Comparison of ENCODE assay signal across 8 cellular contexts in genomic region chr3:47476330-47476626, GRCh38. TPM values are rescaled to one million over a fixed set of nuclear protein-coding genes. Genes with fewer than 3 reads are reported as not detected.
DNase-seq lines count a peak whose midpoint lies in the region; ATAC-seq, FAIRE-seq and TF ChIP-seq lines count a peak whose summit lies in the region.

No MANE protein-coding gene starts in this region.

- H3K4me1 Mint-ChIP-seq in CD4-positive, CD25-positive, alpha-beta regulatory T cell = peaks cover 22 to 42% (median 30%) of the 10 kb centered on the region in 4 donors

- no peak for ATAC-seq in CD4-positive, CD25-positive, alpha-beta regulatory T cell (ENCODE audit: low read depth in 2 of 2)
- no peak for ATAC-seq in HG02571 (IDR thresholded peaks at IDR 0.05; ENCODE audit: unreplicated experiment)

- H3K4me1 ChIP-seq in CD4-positive, CD25-positive, alpha-beta regulatory T cell (ENCODE audit: control insufficient read depth, insufficient read depth, low read length, poor library complexity, severe bottlenecking) = peaks cover 32% of the 10 kb centered on the region
- peaks cover 13% of the 10 kb centered on the region for H3K4me1 ChIP-seq in effector memory CD4-positive, alpha-beta T cell (ENCODE audit: control insufficient read depth, insufficient read depth, low read length, poor library complexity, severe bottlenecking)
- peaks cover 2 to 3% of the 10 kb centered on the region in 2 donors for H3K4me1 ChIP-seq in neuronal stem cell (ENCODE audit: control insufficient read depth in 2 of 2, insufficient read depth in 1 of 2, low read depth in 1 of 2, low read length in 2 of 2)

- no peak overlapping the region for H2BK12ac ChIP-seq in neuronal stem cell (ENCODE audit: low read length)

- no peak overlapping the region for H3K23ac ChIP-seq in neuronal stem cell (ENCODE audit: low read depth, low read length, poor library complexity)

- no peaks in the 10 kb centered on the region for H3K36me3 Mint-ChIP-seq in CD4-positive, CD25-positive, alpha-beta regulatory T cell

- peak overlapping the region; percentile 71 for H3K27ac ChIP-seq in CD4-positive, CD25-positive, alpha-beta regulatory T cell (ENCODE audit: insufficient read depth, low read length, poor library complexity, severe bottlenecking)
- peak overlapping the region; percentile 71 for H3K27ac ChIP-seq in effector memory CD4-positive, alpha-beta T cell (ENCODE audit: insufficient read depth, low read length, poor library complexity, severe bottlenecking)
- H3K27ac ChIP-seq in neuronal stem cell (replicated peaks; ENCODE audit: low read length) = no peak overlapping the region

- H2BK15ac ChIP-seq in neuronal stem cell (ENCODE audit: low read length) = peak overlapping the region; percentile 85

- no peak overlapping the region for H3K14ac ChIP-seq in neuronal stem cell (ENCODE audit: low read length)

- FAIRE-seq in GM12891 (lab: Jason Lieb, UNC) = no peak

- peak overlapping the region; percentile 76 for H3K4ac ChIP-seq in neuronal stem cell (ENCODE audit: low read length)

- peak overlapping the region; percentile 43 for H3K4me2 ChIP-seq in neuronal stem cell (ENCODE audit: insufficient read depth, low read length, poor library complexity, severe bottlenecking)

- H4K8ac ChIP-seq in neuronal stem cell (ENCODE audit: low read depth, low read length) = no peak overlapping the region

- no peaks in the 10 kb centered on the region for H3K9me3 Mint-ChIP-seq in CD4-positive, CD25-positive, alpha-beta regulatory T cell

- H3K4me3 ChIP-seq in CD4-positive, CD25-positive, alpha-beta regulatory T cell (ENCODE audit: low read depth, low read length) = peak overlapping the region; percentile 63
- peak overlapping the region; percentile 79 for H3K4me3 ChIP-seq in MG63
- H3K4me3 ChIP-seq in effector memory CD4-positive, alpha-beta T cell (ENCODE audit: insufficient read depth, low read depth, low read length, poor library complexity, severe bottlenecking) = peak overlapping the region; percentile 53
- H3K4me3 ChIP-seq in neuronal stem cell (ENCODE audit: low read length in 2 of 2) = peak overlapping the region; percentile 69 to 71

- no peak overlapping the region for H2BK120ac ChIP-seq in neuronal stem cell (ENCODE audit: low read depth, low read length)

- H3K27me3 Mint-ChIP-seq in CD4-positive, CD25-positive, alpha-beta regulatory T cell = no peaks in the 10 kb centered on the region

- no peak for TF ChIP-seq POLR2A in GM12891 (IDR thresholded peaks at IDR 0.05; ENCODE audit: low read depth, low read length)

- H3K18ac ChIP-seq in neuronal stem cell (ENCODE audit: low read length) = peak overlapping the region; percentile 89

- H3K36me3 ChIP-seq in CD4-positive, CD25-positive, alpha-beta regulatory T cell (ENCODE audit: control insufficient read depth, insufficient read depth, low read length) = no peaks in the 10 kb centered on the region
- H3K36me3 ChIP-seq in MG63 (no peaks in the 10 kb centered on the region), neuronal stem cell (replicated peaks in 1 of 2; ENCODE audit: control insufficient read depth in 2 of 2, insufficient read depth in 2 of 2, low read length in 2 of 2) (peaks cover 0 to 4% of the 10 kb centered on the region in 2 donors)
- no peaks in the 10 kb centered on the region for H3K36me3 ChIP-seq in effector memory CD4-positive, alpha-beta T cell (ENCODE audit: control insufficient read depth, insufficient read depth, low read length)

- H2BK5ac ChIP-seq in neuronal stem cell (ENCODE audit: low read length) = peak overlapping the region; percentile 95

- H3K9me3 ChIP-seq in CD4-positive, CD25-positive, alpha-beta regulatory T cell (ENCODE audit: control insufficient read depth in 2 of 2, low read length in 2 of 2) = no peaks in the 10 kb centered on the region
- H3K9me3 ChIP-seq in MG63 (no peaks in the 10 kb centered on the region), neuronal stem cell (replicated peaks in 1 of 2; ENCODE audit: control insufficient read depth in 2 of 2, insufficient read depth in 1 of 2, low read depth in 1 of 2, low read length in 2 of 2) (no peaks in the 10 kb centered on the region)
- H3K9me3 ChIP-seq in effector memory CD4-positive, alpha-beta T cell (ENCODE audit: control insufficient read depth, low read length) = no peaks in the 10 kb centered on the region

- peak overlapping the region; percentile 77 to 90 (median 88) for H3K27ac Mint-ChIP-seq in CD4-positive, CD25-positive, alpha-beta regulatory T cell

- DNase-seq in CD4-positive, CD25-positive, alpha-beta regulatory T cell = no peak
- no peak for DNase-seq in MG63
- no peak for DNase-seq in effector memory CD4-positive, alpha-beta T cell
- no peak for DNase-seq in neuronal stem cell (ENCODE audit: low spot score)
- no peak for DNase-seq in NCI-H1930 (lab: John Stamatoyannopoulos, UW)
- no peak for DNase-seq in GM12891 (ENCODE audit: insufficient read length, low spot score)
- DNase-seq in epidermal melanocyte (ENCODE audit: insufficient read length, low spot score) = no peak

- no peak overlapping the region for H2AK5ac ChIP-seq in neuronal stem cell (ENCODE audit: low read depth, low read length)

- peak overlapping the region; percentile 89 to 97 (median 94) for H3K4me3 Mint-ChIP-seq in CD4-positive, CD25-positive, alpha-beta regulatory T cell

- H2AFZ ChIP-seq in neuronal stem cell (ENCODE audit: low read length) = peak overlapping the region; percentile 93

- no peak overlapping the region for H3K9ac ChIP-seq in neuronal stem cell (ENCODE audit: low read depth, low read length, poor library complexity)

- WGBS in neuronal stem cell (ENCODE audit: extremely low coverage in 2 of 2, insufficient read length in 2 of 2, insufficient replicate concordance in 1 of 2), 2 donors = no CpG with 5 or more reads among the region's 5 CpGs

- no peaks in the 10 kb centered on the region for H3K27me3 ChIP-seq in CD4-positive, CD25-positive, alpha-beta regulatory T cell (ENCODE audit: control insufficient read depth, insufficient read depth, low read length)
- H3K27me3 ChIP-seq in MG63 (no peaks in the 10 kb centered on the region), neuronal stem cell (ENCODE audit: control insufficient read depth in 3 of 3, insufficient read depth in 3 of 3, low read depth in 1 of 3, low read length in 3 of 3) (no peaks in the 10 kb centered on the region)
- H3K27me3 ChIP-seq in effector memory CD4-positive, alpha-beta T cell (replicated peaks; ENCODE audit: control insufficient read depth, insufficient read depth, low read length, poor library complexity, severe bottlenecking) = no peaks in the 10 kb centered on the region

- H4K91ac ChIP-seq in neuronal stem cell (ENCODE audit: low read depth, low read length, poor library complexity) = no peak overlapping the region

- H3K79me1 ChIP-seq in neuronal stem cell (ENCODE audit: low read depth, low read length) = peaks cover 8% of the 10 kb centered on the region

TF ChIP-seq in GM12891, 5 proteins besides CTCF, POLR2A, EP300 and RAD21:
- TF ChIP-seq POU2F2 (IDR thresholded peaks at IDR 0.05; ENCODE audit: low read depth, low read length) (no peak), SPI1 (IDR thresholded peaks at IDR 0.05; ENCODE audit: low read depth, low read length) (no peak), POLR2AphosphoS5 (IDR thresholded peaks at IDR 0.05; ENCODE audit: low read depth, low read length) (no peak), PAX5 (IDR thresholded peaks at IDR 0.05; ENCODE audit: insufficient read depth, low read length, severe bottlenecking) (no peak), TAF1 (IDR thresholded peaks at IDR 0.05; ENCODE audit: low read depth, low read length) (no peak)

RNA-seq across cellular contexts. Expression of gene SCAP, which starts 0.5 kb away (rescaled TPM):
- 92.4 TPM for total RNA-seq in CD4-positive, CD25-positive, alpha-beta regulatory T cell
- polyA plus RNA-seq in CD4-positive, CD25-positive, alpha-beta regulatory T cell = 10 to 100 TPM; 43.2 to 47.9 (median 45.8) TPM
- 27.8 and 51.0 TPM in 2 replicates for total RNA-seq in MG63 (2014; rRNA removed; shearing (Covaris generic); ENCODE audit: low replicate concordance)
- 48.0 TPM for polyA plus RNA-seq in neuronal stem cell (2013, experiment 1 of 2)
- 48.5 TPM for polyA plus RNA-seq in neuronal stem cell (2013, experiment 2 of 2)
- polyA plus RNA-seq in GM12891 (2012; ENCODE audit: low read depth, missing spikeins) = 16.6 TPM

RNA-seq across cellular contexts. Expression of gene ELP6, which starts 37.2 kb away (rescaled TPM):
- 18.4 TPM for total RNA-seq in CD4-positive, CD25-positive, alpha-beta regulatory T cell
- 10 to 100 TPM; 33.2 to 54.1 (median 45.2) TPM for polyA plus RNA-seq in CD4-positive, CD25-positive, alpha-beta regulatory T cell
- total RNA-seq in MG63 (2014; rRNA removed; shearing (Covaris generic); ENCODE audit: low replicate concordance) = 20.6 and 33.2 TPM in 2 replicates
- polyA plus RNA-seq in neuronal stem cell (2013, experiment 1 of 2) = 29.8 TPM
- 29.9 TPM for polyA plus RNA-seq in neuronal stem cell (2013, experiment 2 of 2)
- polyA plus RNA-seq in GM12891 (2012; ENCODE audit: low read depth, missing spikeins) = 33.8 TPM
